ENCODE assay signal across 9 cellular contexts in the genomic region with DNA sequence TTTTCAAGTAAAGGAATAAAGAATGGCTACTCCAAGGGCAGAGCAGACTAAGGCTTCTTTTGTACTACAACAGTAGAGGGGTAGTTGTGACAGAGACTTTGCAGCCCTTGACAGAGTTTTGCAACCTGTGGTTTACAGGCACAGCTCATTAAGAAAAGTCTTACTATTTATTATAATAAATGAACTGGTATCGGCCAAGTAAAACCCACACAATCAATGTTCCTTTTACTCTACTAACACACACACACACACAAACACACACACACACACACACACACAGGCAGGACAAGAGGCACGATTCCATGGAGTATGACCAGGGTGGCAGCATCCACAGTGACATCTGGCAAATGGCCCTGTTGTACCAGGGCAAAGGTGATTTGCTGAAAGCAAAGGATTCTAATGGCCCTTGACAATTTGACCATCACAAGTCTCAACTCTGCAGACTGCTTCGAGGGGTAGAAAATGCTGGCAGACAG. TPM values are rescaled to one million over a fixed set of nuclear protein-coding genes. Genes with fewer than 3 reads are reported as not detected.
DNase-seq lines count a peak whose midpoint lies in the region; ATAC-seq and TF ChIP-seq lines count a peak whose summit lies in the region.
"Had no signal": no experiment of that assay in that cellular context is flagged by ENCODE, and none has a peak within 500 bp of the region (broad histone marks: within the 10 kb centered on the region; RNA-seq: fewer than 3 reads in every experiment).

No MANE protein-coding gene starts in this region.

- H3K27ac ChIP-seq in heart right ventricle (peak overlapping the region in 7 of 10 donors; percentile 6 to 73 (median 26)), colonic mucosa (peak overlapping the region; percentile 17), uterus (peak overlapping the region; percentile 36 to 46)
- H3K27ac ChIP-seq: SJSA1 had no signal

- intact Hi-C loops in heart right ventricle (cut with DNase I) (loop anchor here (2.0 to 10.0 kb wide), 10 partner anchors 79 to 382 kb away; partner anchors contain the start of genes MTMR12 (in 1 of the 10) and SUB1 (in 1 of the 10)), Right ventricle myocardium inferior (cut with DNase I) (loop anchor here (5.0 kb wide), 2 partner anchors 79 to 239 kb away; partner anchors contain the start of gene MTMR12), colonic mucosa (cut with DNase I) (loop anchor here (5.0 to 10.0 kb wide), 5 partner anchors 79 to 382 kb away; partner anchors contain the start of genes MTMR12 and SUB1), uterus (cut with DNase I; ENCODE audit: low total_unique reads) (loop anchor here (5.0 kb wide), 1 partner anchor 379 kb away; no protein-coding TSS in a partner anchor)

- DNase-seq in heart right ventricle, result no peak
- no peak for DNase-seq in Right ventricle myocardium inferior (ENCODE audit: missing footprints)
- DNase-seq in colonic mucosa, result peak; percentile 23
- no peak for DNase-seq in uterus
- no peak for DNase-seq in activated CD4-positive, alpha-beta T cell treated with anti-CD3 and anti-CD28 coated beads, Interleukin-2, amount 50 U/mL, for 4 hours
- DNase-seq in activated T-cell treated with anti-CD3 and anti-CD28 coated beads, Interleukin-2, amount 50 U/mL, for 1 hour, result no peak

- H3K4me3 ChIP-seq in heart right ventricle (no peak overlapping the region), colonic mucosa (no peak overlapping the region), mucosa of stomach (ENCODE audit: low read length) (no peak overlapping the region), uterus (no peak overlapping the region)
- H3K4me3 ChIP-seq: SJSA1 had no signal

- peaks cover 0 to 77% (median 40%) of the 10 kb centered on the region in 9 donors for H3K36me3 ChIP-seq in heart right ventricle
- peaks cover 4% of the 10 kb centered on the region for H3K36me3 ChIP-seq in colonic mucosa
- peaks cover 4% of the 10 kb centered on the region for H3K36me3 ChIP-seq in mucosa of stomach (ENCODE audit: control insufficient read depth, insufficient read depth, low read length)
- no peaks in the 10 kb centered on the region for H3K36me3 ChIP-seq in uterus

- H3K9ac ChIP-seq in colonic mucosa (ENCODE audit: low read depth in 2 of 2, low read length in 2 of 2) (no peak overlapping the region), mucosa of stomach (ENCODE audit: low read length) (peak overlapping the region; percentile 47)

- no peak for TF ChIP-seq CTCF in heart right ventricle (IDR thresholded peaks at IDR 0.05)
- TF ChIP-seq CTCF in colonic mucosa (IDR thresholded peaks at IDR 0.05), result no peak
- no peak for TF ChIP-seq CTCF in uterus (IDR thresholded peaks at IDR 0.05)

- H3K9me3 ChIP-seq in heart right ventricle (no peaks in the 10 kb centered on the region), colonic mucosa (no peaks in the 10 kb centered on the region), mucosa of stomach (ENCODE audit: control insufficient read depth, low read length) (no peaks in the 10 kb centered on the region), uterus (no peaks in the 10 kb centered on the region)
- H3K9me3 ChIP-seq: SJSA1 had no signal

- 63 to 72% methylated on average over 3 of the region's 3 CpGs for WGBS in heart right ventricle, 2 donors

- TF ChIP-seq POLR2A in uterus (IDR thresholded peaks at IDR 0.05), result no peak

- H3K27me3 ChIP-seq in heart right ventricle (no peaks in the 10 kb centered on the region), colonic mucosa (no peaks in the 10 kb centered on the region), mucosa of stomach (ENCODE audit: control insufficient read depth, insufficient read depth, low read length) (no peaks in the 10 kb centered on the region), uterus (no peaks in the 10 kb centered on the region)
- H3K27me3 ChIP-seq: SJSA1 had no signal

- ATAC-seq in heart right ventricle, result no peak
- no peak for ATAC-seq in Right ventricle myocardium inferior
- no peak for ATAC-seq in HG03521 (IDR thresholded peaks at IDR 0.05; ENCODE audit: unreplicated experiment)

- H3K4me1 ChIP-seq in heart right ventricle, result peaks cover 3 to 47% (median 26%) of the 10 kb centered on the region in 9 donors
- H3K4me1 ChIP-seq in colonic mucosa, result no peaks in the 10 kb centered on the region
- peaks cover 27% of the 10 kb centered on the region for H3K4me1 ChIP-seq in mucosa of stomach (ENCODE audit: control insufficient read depth, insufficient read depth, low read length)
- peaks cover 0 to 2% of the 10 kb centered on the region in 2 donors for H3K4me1 ChIP-seq in uterus
- H3K4me1 ChIP-seq: SJSA1 had no signal

RNA-seq across cellular contexts. Expression of gene GOLPH3, which starts 59.1 kb away (rescaled TPM):
- total RNA-seq in heart right ventricle (10 to 100 TPM; 33.7 to 69.5 (median 40.4) TPM), Right ventricle myocardium inferior (42.3 TPM), colonic mucosa (100 to 1,000 TPM; 128 to 130 TPM), uterus (10 to 100 TPM; 31.8 to 93.7 (median 69.0) TPM)
- 10 to 100 TPM; 23.2 to 29.1 TPM for polyA plus RNA-seq in heart right ventricle
